In the genomic region with DNA sequence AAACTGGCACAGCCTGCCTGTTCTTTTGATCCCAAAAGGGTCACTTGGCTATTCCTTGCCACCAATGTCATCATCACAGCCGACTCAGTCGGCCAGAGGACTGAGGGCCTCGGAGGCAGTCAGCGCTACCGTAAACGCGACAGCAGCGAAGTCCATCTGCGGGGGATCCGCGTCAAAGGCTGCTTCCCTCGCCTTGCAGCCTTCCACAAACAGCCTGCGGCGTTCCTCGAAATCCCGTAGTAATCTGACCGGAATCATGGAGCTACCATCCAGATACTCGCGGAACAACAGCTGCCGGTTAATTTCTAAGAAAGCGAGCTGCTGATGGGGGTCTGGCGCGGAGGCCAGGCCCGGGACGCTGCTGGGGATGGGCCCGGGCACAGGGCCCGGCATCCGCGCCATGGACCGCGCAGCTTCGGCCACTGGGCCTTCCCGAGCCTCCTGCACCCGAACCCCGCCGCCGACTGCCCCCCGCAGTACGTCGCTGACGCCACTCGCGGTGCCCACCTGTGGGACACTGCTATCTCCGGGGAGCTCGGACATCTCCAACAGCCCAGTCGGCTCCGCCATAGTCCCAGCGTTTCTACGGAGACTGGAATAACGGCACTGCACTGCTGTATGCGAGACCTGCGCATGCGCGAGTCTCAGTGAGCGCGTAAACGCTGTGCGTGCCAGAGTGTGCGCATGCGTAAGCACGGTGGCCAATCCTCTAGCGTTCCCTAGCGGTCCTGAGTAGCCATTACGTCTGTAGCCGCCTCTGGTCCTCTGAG, we compare ENCODE assay signal across 8 cellular contexts. TPM values are rescaled to one million over a fixed set of nuclear protein-coding genes. Genes with fewer than 3 reads are reported as not detected.
DNase-seq lines count a peak whose midpoint lies in the region; ATAC-seq and TF ChIP-seq lines count a peak whose summit lies in the region.

A gene with protein sequence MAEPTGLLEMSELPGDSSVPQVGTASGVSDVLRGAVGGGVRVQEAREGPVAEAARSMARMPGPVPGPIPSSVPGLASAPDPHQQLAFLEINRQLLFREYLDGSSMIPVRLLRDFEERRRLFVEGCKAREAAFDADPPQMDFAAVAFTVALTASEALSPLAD (minus strand): TSS at position 620 of the 770 bp plus-strand sequence. CDS start 50 bp downstream, at position 570.

- no peak within 1 kb of the TSS for H4K5ac ChIP-seq in H9 (ENCODE audit: insufficient read length, low read depth, low read length)

- no peak within 1 kb of the TSS for H3K27ac ChIP-seq in H9 (ENCODE audit: insufficient read length, low read depth, low read length)
- peak within 1 kb of the TSS; percentile 22 for H3K27ac ChIP-seq in RWPE2 (ENCODE audit: poor library complexity, severe bottlenecking)
- H3K27ac ChIP-seq in stomach: peak within 1 kb of the TSS; percentile 76 to 92 (median 83)

- TF ChIP-seq CTCF in H9 (conservative IDR thresholded peaks at IDR 0.05) (peak; percentile 95), Loucy (conservative IDR thresholded peaks at IDR 0.05; ENCODE audit: low read length) (peak; percentile 91), RWPE2 (IDR thresholded peaks at IDR 0.05; ENCODE audit: poor library complexity, severe bottlenecking) (peak; percentile 98), foreskin fibroblast (IDR thresholded peaks at IDR 0.05; ENCODE audit: low read depth, low read length) (peak; percentile 95), neural crest cell (conservative IDR thresholded peaks at IDR 0.05) (peak; percentile 92), stomach (IDR thresholded peaks at IDR 0.05) (peak in 5 of 7 experiments; percentile 89 to 100 (median 98))

- H3K18ac ChIP-seq in H9 (ENCODE audit: insufficient read length, low read depth, low read length): no peak within 1 kb of the TSS

- H2AK5ac ChIP-seq in H9 (ENCODE audit: insufficient read length, low read length): no peak within 1 kb of the TSS

- DNase-seq in GF-D8 (lab: John Stamatoyannopoulos, UW) (peak; percentile 82), H9 (peak; percentile 95), RWPE2 (ENCODE audit: low spot score) (peak; percentile 90), foreskin fibroblast (peak; percentile 91 to 99), neural crest cell (ENCODE audit: low read depth, low spot score) (peak; percentile 96), stomach (peak; percentile 97)
- peak; percentile 97 for DNase-seq in activated effector memory CD4-positive, alpha-beta T cell treated with anti-CD3 and anti-CD28 coated beads, Interleukin-2, amount 50 U/mL, for 16 hours

- no peak for TF ChIP-seq EP300 in stomach (IDR thresholded peaks at IDR 0.05)

- no peak within 1 kb of the TSS for H2BK5ac ChIP-seq in H9 (ENCODE audit: insufficient read length, low read length)

- H4K20me1 ChIP-seq in H9 (ENCODE audit: control insufficient read depth, insufficient read depth, insufficient read length) (no peaks in the 10 kb centered on the region), Loucy (ENCODE audit: insufficient read depth, low read length, poor library complexity, severe bottlenecking) (no peaks in the 10 kb centered on the region)

- H3K36me3 Mint-ChIP-seq in H9 (ENCODE audit: insufficient read depth in 1 of 3, low read depth in 3 of 3): peaks cover 0 to 4% (median 3%) of the 10 kb centered on the region in 3 experiments; a peak in 4 of 7 replicates
- no peaks in the 10 kb centered on the region for H3K36me3 Mint-ChIP-seq in neural crest cell (ENCODE audit: low read depth)

- peak; percentile 94 for ATAC-seq in RWPE2 (ENCODE audit: low read depth)

- peaks cover 5% of the 10 kb centered on the region for H3K23me2 ChIP-seq in H9 (ENCODE audit: insufficient read length, low read depth, low read length, poor library complexity, severe bottlenecking)

- H3K56ac ChIP-seq in H9 (ENCODE audit: insufficient read length, low read depth, low read length): no peak within 1 kb of the TSS

- H3K4me3 Mint-ChIP-seq in H9 (peak within 1 kb of the TSS; percentile 90 to 96), neural crest cell (peak within 1 kb of the TSS; percentile 97)

- peaks cover 0 to 3% of the 10 kb centered on the region in 2 experiments; a peak in 2 of 5 replicates for H3K9me3 Mint-ChIP-seq in H9
- H3K9me3 Mint-ChIP-seq in neural crest cell: no peaks in the 10 kb centered on the region

- H3K27me3 ChIP-seq in H9 (ENCODE audit: insufficient read depth, low read length): no peaks in the 10 kb centered on the region; the same call in 1 of the 2 replicates
- H3K27me3 ChIP-seq in Loucy (ENCODE audit: insufficient read depth, low read length, poor library complexity, severe bottlenecking): no peaks in the 10 kb centered on the region
- no peaks in the 10 kb centered on the region for H3K27me3 ChIP-seq in RWPE2 (ENCODE audit: insufficient read depth, poor library complexity, severe bottlenecking)
- no peaks in the 10 kb centered on the region for H3K27me3 ChIP-seq in stomach

- H3K79me1 ChIP-seq in H9 (ENCODE audit: insufficient read depth, low read depth, low read length, poor library complexity, severe bottlenecking): no peaks in the 10 kb centered on the region

- H2AFZ ChIP-seq in H9 (ENCODE audit: low read length) (no peak within 1 kb of the TSS), Loucy (ENCODE audit: low read length) (peak within 1 kb of the TSS; percentile 94)

- no peak within 1 kb of the TSS for H2BK15ac ChIP-seq in H9 (ENCODE audit: low read depth, low read length)

- H3K4ac ChIP-seq in H9 (ENCODE audit: low read depth, low read length): no peak within 1 kb of the TSS

- H3K23ac ChIP-seq in H9 (ENCODE audit: insufficient read length, low read depth, low read length): no peak within 1 kb of the TSS

- H4K91ac ChIP-seq in H9 (ENCODE audit: insufficient read length, low read depth, low read length): no peak within 1 kb of the TSS

- H3K4me1 Mint-ChIP-seq in H9: peaks cover 4 to 6% of the 10 kb centered on the region in 2 experiments
- peaks cover 36% of the 10 kb centered on the region for H3K4me1 Mint-ChIP-seq in neural crest cell

- H2BK120ac ChIP-seq in H9 (ENCODE audit: low read depth, low read length, poor library complexity, severe bottlenecking): no peak within 1 kb of the TSS

- H3F3A ChIP-seq in Loucy (ENCODE audit: low read depth): no peaks in the 10 kb centered on the region

- no peaks in the 10 kb centered on the region for H3K4me1 ChIP-seq in H9 (ENCODE audit: insufficient read depth, low read length)
- peaks cover 8% of the 10 kb centered on the region for H3K4me1 ChIP-seq in Loucy (ENCODE audit: insufficient read depth, low read length, poor library complexity, severe bottlenecking)
- H3K4me1 ChIP-seq in RWPE2 (ENCODE audit: insufficient read depth, poor library complexity, severe bottlenecking): peaks cover 4% of the 10 kb centered on the region
- peaks cover 0 to 36% (median 19%) of the 10 kb centered on the region in 4 donors for H3K4me1 ChIP-seq in stomach

- H3K27me3 Mint-ChIP-seq in H9 (ENCODE audit: low read depth) (peaks cover 6% of the 10 kb centered on the region), neural crest cell (ENCODE audit: low read depth) (no peaks in the 10 kb centered on the region)

- H3K36me3 ChIP-seq in Loucy (ENCODE audit: insufficient read depth, low read length) (no peaks in the 10 kb centered on the region), RWPE2 (ENCODE audit: low read depth) (no peaks in the 10 kb centered on the region), stomach (peaks cover 0 to 5% (median 2%) of the 10 kb centered on the region in 4 donors)

- WGBS in H9 (ENCODE audit: extremely low coverage, insufficient read length, low lambda C conversion rate): no CpG with 5 or more reads among the region's 65 CpGs
- 0 to 1% (median 0%) methylated on average over 29 to 65 of the region's 65 CpGs for WGBS in stomach, 5 donors

- H3K79me2 ChIP-seq in H9 (ENCODE audit: insufficient read depth, low read length): no peaks in the 10 kb centered on the region
- H3K79me2 ChIP-seq in Loucy (ENCODE audit: insufficient read depth, low read length): peaks cover 27% of the 10 kb centered on the region

- H3K9me2 ChIP-seq in Loucy (replicated peaks; ENCODE audit: low read depth, low read length): no peaks in the 10 kb centered on the region

- H3K27ac Mint-ChIP-seq in H9: peak within 1 kb of the TSS in 2 of 3 experiments; percentile 67 to 94; a peak in 3 of 7 replicates
- peak within 1 kb of the TSS; percentile 98 for H3K27ac Mint-ChIP-seq in neural crest cell (ENCODE audit: unreplicated experiment)

- H2BK20ac ChIP-seq in H9 (ENCODE audit: low read depth, low read length, poor library complexity, severe bottlenecking): no peak within 1 kb of the TSS

- TF ChIP-seq POLR2A in stomach (IDR thresholded peaks at IDR 0.05): peak in 1 of 4 donors; percentile 18

- no peak within 1 kb of the TSS for H3T11ph ChIP-seq in H9 (ENCODE audit: low read length)

- H3K4me2 ChIP-seq in H9 (ENCODE audit: insufficient read depth, insufficient read length, low read length) (peak within 1 kb of the TSS; percentile 76), Loucy (ENCODE audit: low read depth, low read length, poor library complexity, severe bottlenecking) (peak within 1 kb of the TSS; percentile 69)

- no peak within 1 kb of the TSS for H4K8ac ChIP-seq in H9 (replicated peaks; ENCODE audit: insufficient read length, low read depth, low read length)

- H3K9me3 ChIP-seq in H9 (ENCODE audit: control insufficient read depth, low read depth, low read length) (no peaks in the 10 kb centered on the region), Loucy (ENCODE audit: insufficient read depth, low read depth, low read length) (no peaks in the 10 kb centered on the region), RWPE2 (ENCODE audit: severe bottlenecking) (no peaks in the 10 kb centered on the region), stomach (no peaks in the 10 kb centered on the region)

- intact Hi-C loops in stomach (cut with DNase I; ENCODE audit: low total_unique reads): loop anchor here (10.0 kb wide), 1 partner anchor 58 kb away; no protein-coding TSS in a partner anchor

- H3K9ac ChIP-seq in H9 (ENCODE audit: extremely low read depth, insufficient read length, low read length) (peak within 1 kb of the TSS; percentile 42), Loucy (ENCODE audit: low read depth, low read length, poor library complexity, severe bottlenecking) (peak within 1 kb of the TSS; percentile 86)

- no peak within 1 kb of the TSS for H2BK12ac ChIP-seq in H9 (ENCODE audit: insufficient read length, low read depth, low read length)

- H3K14ac ChIP-seq in H9 (ENCODE audit: insufficient read depth, low read length): 0 out of 2 replicates have a peak within 1 kb of the TSS, but pooled peaks have one; percentile 18

- H3K4me3 ChIP-seq in Loucy (ENCODE audit: low read length, poor library complexity, severe bottlenecking) (peak within 1 kb of the TSS; percentile 88), RWPE2 (ENCODE audit: severe bottlenecking) (peak within 1 kb of the TSS; percentile 80), foreskin fibroblast (ENCODE audit: low read depth in 1 of 2, low read length in 2 of 2) (peak within 1 kb of the TSS; percentile 95 to 97), stomach (peak within 1 kb of the TSS; percentile 70 to 97 (median 80))

RNA-seq across cellular contexts. Expression of the gene that starts here (rescaled TPM):
- total RNA-seq in H9 (2021) (2.1 and 2.2 TPM in 2 replicates), neural crest cell (7.2 and 7.7 TPM in 2 replicates), stomach (1 to 10 TPM in 3 of 5 donors, under 1 TPM in 1, not detected in 1; 0.58 to 5.7 (median 1.9) TPM)
- 1 to 10 TPM; 1.2 to 1.9 (median 1.2) TPM for polyA plus RNA-seq in stomach
